10 cellular contexts compared by ENCODE assay signal in genomic region chr15:55743615-55743978, GRCh38. TPM values are rescaled to one million over a fixed set of nuclear protein-coding genes. Genes with fewer than 3 reads are reported as not detected.
DNase-seq lines count a peak whose midpoint lies in the region; ATAC-seq and TF ChIP-seq lines count a peak whose summit lies in the region.
"Had no signal": no experiment of that assay in that cellular context is flagged by ENCODE, and none has a peak within 500 bp of the region (broad histone marks: within the 10 kb centered on the region; RNA-seq: fewer than 3 reads in every experiment).

No MANE protein-coding gene starts in this region.

- H3K36me3 ChIP-seq in Caco-2 (ENCODE audit: control insufficient read depth, insufficient read depth, low read length) (no peaks in the 10 kb centered on the region; the same call in 1 of the 2 replicates), RWPE2 (ENCODE audit: low read depth) (no peaks in the 10 kb centered on the region), psoas muscle (ENCODE audit: insufficient read depth in 1 of 2, low read depth in 1 of 2) (no peaks in the 10 kb centered on the region)

- peaks cover 5% of the 10 kb centered on the region for H3K36me3 Mint-ChIP-seq in Caco-2 (ENCODE audit: insufficient read depth, unreplicated experiment)

- TF ChIP-seq POLR2A in lower leg skin (IDR thresholded peaks at IDR 0.05), result no peak

- H3K9me3 ChIP-seq in Caco-2, result no peaks in the 10 kb centered on the region
- H3K9me3 ChIP-seq in RWPE2 (ENCODE audit: severe bottlenecking), result no peaks in the 10 kb centered on the region
- H3K9me3 ChIP-seq in psoas muscle, result no peaks in the 10 kb centered on the region

- no TSS peak for BruUV-seq in Caco-2 (replicated peaks; lab: Mats Ljungman, UMichigan)

- H3K9me3 Mint-ChIP-seq in Caco-2 (ENCODE audit: unreplicated experiment), result no peaks in the 10 kb centered on the region
- H3K9me3 Mint-ChIP-seq: T-helper 1 cell treated with Interleukin-12 subunit alpha and Interleukin-12 subunit beta and Interleukin-4 antibody, amounts not matched to agents 30 μg/mL and 1 μg/mL, for 36 hours had no signal

- H3K4me1 ChIP-seq in Caco-2, result peaks cover 38% of the 10 kb centered on the region
- no peaks in the 10 kb centered on the region for H3K4me1 ChIP-seq in RWPE2 (ENCODE audit: insufficient read depth, poor library complexity, severe bottlenecking)
- no peaks in the 10 kb centered on the region for H3K4me1 ChIP-seq in psoas muscle

- TF ChIP-seq CTCF in Caco-2 (IDR thresholded peaks at IDR 0.05; ENCODE audit: insufficient read depth in 1 of 2, low read depth in 1 of 2, low read length in 1 of 2, severe bottlenecking in 1 of 2, unreplicated experiment in 1 of 2) (no peak), RWPE2 (IDR thresholded peaks at IDR 0.05; ENCODE audit: poor library complexity, severe bottlenecking) (no peak), fibroblast of the aortic adventitia (IDR thresholded peaks at IDR 0.05; ENCODE audit: insufficient read depth, low read length) (no peak), psoas muscle (IDR thresholded peaks at IDR 0.05) (no peak), omental fat pad (IDR thresholded peaks at IDR 0.05) (no peak), lower leg skin (IDR thresholded peaks at IDR 0.05) (no peak)

- POLR2A ChIA-PET in Caco-2 (lab: Charles Lee), result no interaction called here

- no peak overlapping the region for H3K4me3 Mint-ChIP-seq in Caco-2 (ENCODE audit: unreplicated experiment)
- H3K4me3 Mint-ChIP-seq: T-helper 1 cell treated with Interleukin-12 subunit alpha and Interleukin-12 subunit beta and Interleukin-4 antibody, amounts not matched to agents 30 μg/mL and 1 μg/mL, for 36 hours had no signal

- 7 to 9% (median 8%) methylated on average over 9 of the region's 9 CpGs for WGBS in psoas muscle, 3 donors
- WGBS in lower leg skin, 2 donors, result 14 to 15% methylated on average over 9 of the region's 9 CpGs

- intact Hi-C loops in Caco-2 (cut with micrococcal nuclease; ENCODE audit: unreplicated experiment) (loop anchor here (2.0 to 5.0 kb wide), 2 partner anchors 54 to 95 kb away; no protein-coding TSS in a partner anchor), psoas muscle (cut with DNase I) (no loop called here), lower leg skin (cut with DNase I; ENCODE audit: low total_unique reads) (no loop called here)

- no peak for DNase-seq in Caco-2
- no peak for DNase-seq in RWPE2 (ENCODE audit: low spot score)
- DNase-seq in fibroblast of the aortic adventitia (ENCODE audit: low read depth), result no peak
- no peak for DNase-seq in psoas muscle
- no peak for DNase-seq in NCI-H2107 (lab: John Stamatoyannopoulos, UW)
- no peak for DNase-seq in omental fat pad (ENCODE audit: low spot score)
- no peak for DNase-seq in lower leg skin (ENCODE audit: low spot score in 2 of 2)

- no peak for ATAC-seq in RWPE2 (ENCODE audit: low read depth)
- ATAC-seq in psoas muscle, result no peak
- no peak for ATAC-seq in omental fat pad (ENCODE audit: low FRiP score)
- no peak for ATAC-seq in HG03457 (IDR thresholded peaks at IDR 0.05; ENCODE audit: unreplicated experiment)

- H3K4me1 Mint-ChIP-seq in Caco-2 (ENCODE audit: low read depth, unreplicated experiment), result peaks cover 12% of the 10 kb centered on the region

- H3K4me3 ChIP-seq in Caco-2 (ENCODE audit: low read depth, low read length) (peak overlapping the region; percentile 90), RWPE2 (ENCODE audit: severe bottlenecking) (peak overlapping the region; percentile 71), fibroblast of the aortic adventitia (ENCODE audit: low read depth, low read length) (peak overlapping the region; percentile 77), psoas muscle (peak overlapping the region; percentile 92), lower leg skin (ENCODE audit: low read depth, poor library complexity, severe bottlenecking) (no peak overlapping the region)

- peak overlapping the region; percentile 20 for H3K27ac Mint-ChIP-seq in Caco-2 (ENCODE audit: unreplicated experiment)
- H3K27ac Mint-ChIP-seq: T-helper 1 cell treated with Interleukin-12 subunit alpha and Interleukin-12 subunit beta and Interleukin-4 antibody, amounts not matched to agents 30 μg/mL and 1 μg/mL, for 36 hours had no signal

- H3K27me3 Mint-ChIP-seq in Caco-2 (ENCODE audit: insufficient read depth, unreplicated experiment), result no peaks in the 10 kb centered on the region

- CTCF ChIA-PET in Caco-2 (lab: Charles Lee), result no interaction called here

- H3K27me3 ChIP-seq in Caco-2 (replicated peaks; ENCODE audit: control insufficient read depth, insufficient read depth, low read length) (no peaks in the 10 kb centered on the region), RWPE2 (ENCODE audit: insufficient read depth, poor library complexity, severe bottlenecking) (peaks cover 35% of the 10 kb centered on the region), psoas muscle (ENCODE audit: insufficient read depth in 3 of 3, low read length in 2 of 3) (peaks cover 0 to 17% (median 3%) of the 10 kb centered on the region in 3 donors)

- H3K27ac ChIP-seq in RWPE2 (ENCODE audit: poor library complexity, severe bottlenecking), result no peak overlapping the region
- H3K27ac ChIP-seq in psoas muscle, result peak overlapping the region; percentile 55
- H3K27ac ChIP-seq: epithelial cell of prostate had no signal

RNA-seq across cellular contexts. Expression of gene PRTG, which starts 0.6 kb away (rescaled TPM):
- 39.1 and 40.2 TPM in 2 replicates for total RNA-seq in Caco-2 (2022)
- total RNA-seq in fibroblast of the aortic adventitia (ENCODE audit: low replicate concordance), result 0.45 and 2.3 TPM in 2 replicates
- 1 to 10 TPM in 2 of 4 donors, under 1 TPM in 2; 0.46 to 1.1 (median 1.00) TPM for total RNA-seq in psoas muscle
- polyA plus RNA-seq in psoas muscle, result under 1 TPM; 0.15 to 0.25 (median 0.17) TPM
- total RNA-seq in omental fat pad, result 1 to 10 TPM; 1.8 to 6.8 (median 2.9) TPM
- total RNA-seq in lower leg skin, result under 1 TPM in 3 of 4 donors, not detected in 1; 0.04 to 0.54 (median 0.29) TPM
